In the genomic region with DNA sequence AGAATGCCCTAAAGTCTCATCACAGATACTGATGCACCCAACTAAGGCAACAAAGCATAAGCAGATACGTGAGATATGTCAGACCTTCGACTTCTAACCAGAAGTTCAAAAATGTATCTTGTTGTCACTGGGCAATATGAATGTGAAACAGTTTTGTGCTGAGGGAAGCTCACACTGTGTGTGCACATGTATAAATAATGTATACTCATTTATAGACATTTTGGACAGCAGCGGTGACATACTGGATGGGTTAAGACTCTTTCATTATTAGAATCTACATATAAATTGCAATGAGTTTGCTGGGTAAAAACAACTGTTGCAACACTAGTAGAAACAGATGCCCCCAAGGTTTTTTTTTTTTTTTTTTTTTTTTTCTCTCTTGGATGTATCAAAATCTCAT, we compare ENCODE assay signal across 28 cellular contexts. TPM values are rescaled to one million over a fixed set of nuclear protein-coding genes. Genes with fewer than 3 reads are reported as not detected.
DNase-seq lines count a peak whose midpoint lies in the region; ATAC-seq and TF ChIP-seq lines count a peak whose summit lies in the region.
"Had no signal": no experiment of that assay in that cellular context is flagged by ENCODE, and none has a peak within 500 bp of the region (broad histone marks: within the 10 kb centered on the region; RNA-seq: fewer than 3 reads in every experiment).

No MANE protein-coding gene starts in this region.

- ATAC-seq in activated CD4-positive, alpha-beta T cell treated with anti-CD3 and anti-CD28 coated beads for 36 hours = peak; percentile 35
- ATAC-seq in memory B cell (ENCODE audit: low read depth) = no peak
- no peak for ATAC-seq in HG03108 (IDR thresholded peaks at IDR 0.05; ENCODE audit: unreplicated experiment)
- ATAC-seq in lower lobe of right lung = no peak
- ATAC-seq: Panc1, WTC11 had no signal

- WGBS in tibial nerve, 2 donors = 90 to 97% methylated on average over 3 of the region's 3 CpGs

- TF ChIP-seq CTCF in lower lobe of right lung (IDR thresholded peaks at IDR 0.05) = no peak
- TF ChIP-seq CTCF in tibial nerve (IDR thresholded peaks at IDR 0.05) = no peak

- TF ChIP-seq EP300 in tibial nerve (IDR thresholded peaks at IDR 0.05) = no peak

- peaks cover 84% of the 10 kb centered on the region for H3K4me1 Mint-ChIP-seq in activated CD4-positive, alpha-beta T cell treated with anti-CD3 and anti-CD28 coated beads for 36 hours
- peaks cover 77 to 95% (median 95%) of the 10 kb centered on the region in 3 donors for H3K4me1 Mint-ChIP-seq in CD8-positive, alpha-beta memory T cell
- H3K4me1 Mint-ChIP-seq in activated T-helper 1 cell treated with anti-CD3 and anti-CD28 coated beads, Interleukin-12 subunit alpha, Interleukin-12 subunit beta, Interleukin-2, Interleukin-4 antibody, amounts not matched to agents 30 ng/mL and 10 ng/mL and 1 ng/mL, durations not matched to agents 14 hours and 24 hours and 36 hours (ENCODE audit: low read depth) = peaks cover 59% of the 10 kb centered on the region
- H3K4me1 Mint-ChIP-seq in memory B cell = peaks cover 28% of the 10 kb centered on the region
- H3K4me1 Mint-ChIP-seq: CD14-positive monocyte had no signal

- H3K4me3 ChIP-seq in CD8-positive, alpha-beta memory T cell (ENCODE audit: low read length) = no peak overlapping the region
- no peak overlapping the region for H3K4me3 ChIP-seq in lower lobe of right lung
- no peak overlapping the region for H3K4me3 ChIP-seq in tibial nerve
- H3K4me3 ChIP-seq: GM23248, ovary, thoracic aorta, uterus had no signal

- intact Hi-C loops in activated CD4-positive, alpha-beta T cell treated with anti-CD3 and anti-CD28 coated beads for 36 hours (cut with DNase I, micrococcal nuclease) = loop anchor here (1.0 to 5.0 kb wide), 6 partner anchors 15 to 117 kb away; a partner anchor contains a TSS
- intact Hi-C loops in activated T-helper 1 cell treated with anti-CD3 and anti-CD28 coated beads, Interleukin-12 subunit alpha, Interleukin-12 subunit beta, Interleukin-2, Interleukin-4 antibody, amounts not matched to agents 30 ng/mL and 10 ng/mL and 1 ng/mL, durations not matched to agents 14 hours and 24 hours and 36 hours (cut with micrococcal nuclease) = loop anchor here (1.0 kb wide), 1 partner anchor 117 kb away; no protein-coding TSS in a partner anchor
- intact Hi-C loops in lower lobe of right lung (cut with DNase I) = no loop called here

- H3K27ac ChIP-seq in CD8-positive, alpha-beta memory T cell (ENCODE audit: low read depth, low read length) = no peak overlapping the region
- H3K27ac ChIP-seq in lower lobe of right lung (no peak overlapping the region), tibial nerve (no peak overlapping the region)
- H3K27ac ChIP-seq: GM23248, ovary, thoracic aorta, uterus had no signal

- no peak for TF ChIP-seq POLR2A in tibial nerve (IDR thresholded peaks at IDR 0.05)

- H3K4me3 Mint-ChIP-seq in activated CD4-positive, alpha-beta T cell treated with anti-CD3 and anti-CD28 coated beads for 36 hours = no peak overlapping the region
- peak overlapping the region in 4 of 7 donors; percentile 10 to 59 (median 40) for H3K4me3 Mint-ChIP-seq in CD8-positive, alpha-beta memory T cell
- no peak overlapping the region for H3K4me3 Mint-ChIP-seq in activated T-helper 1 cell treated with anti-CD3 and anti-CD28 coated beads, Interleukin-12 subunit alpha, Interleukin-12 subunit beta, Interleukin-2, Interleukin-4 antibody, amounts not matched to agents 30 ng/mL and 10 ng/mL and 1 ng/mL, durations not matched to agents 14 hours and 24 hours and 36 hours
- H3K4me3 Mint-ChIP-seq in memory B cell = no peak overlapping the region
- H3K4me3 Mint-ChIP-seq: CD14-positive monocyte, neural crest cell, WTC11 had no signal

- no peak for DNase-seq in activated CD4-positive, alpha-beta T cell treated with anti-CD3 and anti-CD28 coated beads for 36 hours
- no peak for DNase-seq in activated CD4-positive, alpha-beta T cell treated with anti-CD3 and anti-CD28 coated beads for 4 hours
- DNase-seq in CD8-positive, alpha-beta memory T cell = no peak
- no peak for DNase-seq in activated T-helper 1 cell treated with anti-CD3 and anti-CD28 coated beads, Interleukin-12 subunit alpha, Interleukin-12 subunit beta, Interleukin-2, Interleukin-4 antibody, amounts not matched to agents 30 ng/mL and 10 ng/mL and 1 ng/mL, durations not matched to agents 14 hours and 24 hours and 36 hours (ENCODE audit: low spot score)
- DNase-seq in memory B cell (ENCODE audit: low spot score in 2 of 2) = no peak
- no peak for DNase-seq in lower lobe of right lung
- DNase-seq in tibial nerve (ENCODE audit: low spot score in 2 of 2) = no peak
- DNase-seq: 8988T; activated naive CD4-positive, alpha-beta T cell treated with anti-CD3 and anti-CD28 coated beads, Interleukin-2, amount 50 U/mL, for 16 hours; activated T-cell treated with anti-CD3 and anti-CD28 coated beads, Interleukin-2, amount 50 U/mL, for 4 hours; anterior cingulate cortex; erythroblast; GM23248; IMR-90; mesenchymal stem cell; NCI-H146; NCI-H2107; ovary; SHP77 treated with DMSO at 0.1 percent for 48 hours; stimulated activated naive CD4-positive, alpha-beta T cell; uterus had no signal

- H3K4me1 ChIP-seq in CD8-positive, alpha-beta memory T cell (ENCODE audit: insufficient read depth, low read length) = peaks cover 26% of the 10 kb centered on the region
- no peaks in the 10 kb centered on the region for H3K4me1 ChIP-seq in lower lobe of right lung
- H3K4me1 ChIP-seq in tibial nerve = peaks cover 0 to 5% (median 2%) of the 10 kb centered on the region in 4 donors
- H3K4me1 ChIP-seq: uterus had no signal

- H3K36me3 ChIP-seq in CD8-positive, alpha-beta memory T cell (ENCODE audit: insufficient read depth, low read length) = no peaks in the 10 kb centered on the region
- H3K36me3 ChIP-seq in lower lobe of right lung = no peaks in the 10 kb centered on the region
- H3K36me3 ChIP-seq in tibial nerve = peaks cover 0 to 22% (median 0%) of the 10 kb centered on the region in 3 donors
- H3K36me3 ChIP-seq: ovary, thoracic aorta, uterus had no signal

- CTCF ChIA-PET in activated CD4-positive, alpha-beta T cell treated with anti-CD3 and anti-CD28 coated beads for 36 hours (lab: Charles Lee) = interaction anchor here (1.6 kb wide), 1 partner anchor 39 kb away, joined by 6 read pairs; a partner anchor contains a TSS
- CTCF ChIA-PET in CD8-positive, alpha-beta memory T cell (lab: Charles Lee) = no interaction called here

- H3K36me3 Mint-ChIP-seq in activated CD4-positive, alpha-beta T cell treated with anti-CD3 and anti-CD28 coated beads for 36 hours (ENCODE audit: low read depth) = peaks cover 14% of the 10 kb centered on the region
- peaks cover 4 to 16% (median 8%) of the 10 kb centered on the region in 3 donors for H3K36me3 Mint-ChIP-seq in CD8-positive, alpha-beta memory T cell
- peaks cover 15% of the 10 kb centered on the region for H3K36me3 Mint-ChIP-seq in activated T-helper 1 cell treated with anti-CD3 and anti-CD28 coated beads, Interleukin-12 subunit alpha, Interleukin-12 subunit beta, Interleukin-2, Interleukin-4 antibody, amounts not matched to agents 30 ng/mL and 10 ng/mL and 1 ng/mL, durations not matched to agents 14 hours and 24 hours and 36 hours (ENCODE audit: low read depth)
- H3K36me3 Mint-ChIP-seq in memory B cell = peaks cover 16% of the 10 kb centered on the region

- POLR2A ChIA-PET in activated CD4-positive, alpha-beta T cell treated with anti-CD3 and anti-CD28 coated beads for 36 hours (lab: Charles Lee) = no interaction called here
- POLR2A ChIA-PET in CD8-positive, alpha-beta memory T cell (lab: Charles Lee) = interaction anchor here (1.1 kb wide), 2 partner anchors 8 to 111 kb away, joined by 3 read pairs; no protein-coding TSS in a partner anchor

- H3K9me3 ChIP-seq in CD8-positive, alpha-beta memory T cell (ENCODE audit: low read length) = no peaks in the 10 kb centered on the region
- H3K9me3 ChIP-seq in lower lobe of right lung (no peaks in the 10 kb centered on the region), tibial nerve (no peaks in the 10 kb centered on the region)
- H3K9me3 ChIP-seq: ovary, thoracic aorta, uterus had no signal

- peak overlapping the region; percentile 92 for H3K27ac Mint-ChIP-seq in activated CD4-positive, alpha-beta T cell treated with anti-CD3 and anti-CD28 coated beads for 36 hours
- peak overlapping the region in 7 of 8 donors; percentile 80 to 93 (median 89) for H3K27ac Mint-ChIP-seq in CD8-positive, alpha-beta memory T cell
- H3K27ac Mint-ChIP-seq in activated T-helper 1 cell treated with anti-CD3 and anti-CD28 coated beads, Interleukin-12 subunit alpha, Interleukin-12 subunit beta, Interleukin-2, Interleukin-4 antibody, amounts not matched to agents 30 ng/mL and 10 ng/mL and 1 ng/mL, durations not matched to agents 14 hours and 24 hours and 36 hours = peak overlapping the region; percentile 86
- H3K27ac Mint-ChIP-seq in memory B cell = peak overlapping the region; percentile 95
- H3K27ac Mint-ChIP-seq: CD14-positive monocyte, WTC11 had no signal

- no peaks in the 10 kb centered on the region for H3K27me3 Mint-ChIP-seq in activated CD4-positive, alpha-beta T cell treated with anti-CD3 and anti-CD28 coated beads for 36 hours
- no peaks in the 10 kb centered on the region for H3K27me3 Mint-ChIP-seq in CD8-positive, alpha-beta memory T cell
- peaks cover 3% of the 10 kb centered on the region for H3K27me3 Mint-ChIP-seq in activated T-helper 1 cell treated with anti-CD3 and anti-CD28 coated beads, Interleukin-12 subunit alpha, Interleukin-12 subunit beta, Interleukin-2, Interleukin-4 antibody, amounts not matched to agents 30 ng/mL and 10 ng/mL and 1 ng/mL, durations not matched to agents 14 hours and 24 hours and 36 hours (ENCODE audit: insufficient read depth)
- H3K27me3 Mint-ChIP-seq in memory B cell = no peaks in the 10 kb centered on the region

- no peaks in the 10 kb centered on the region for H3K27me3 ChIP-seq in CD8-positive, alpha-beta memory T cell (ENCODE audit: insufficient read depth, low read length, poor library complexity, severe bottlenecking)
- H3K27me3 ChIP-seq in lower lobe of right lung (ENCODE audit: low read depth) (no peaks in the 10 kb centered on the region), tibial nerve (no peaks in the 10 kb centered on the region)
- H3K27me3 ChIP-seq: ovary, uterus had no signal

- peaks cover 4% of the 10 kb centered on the region for H3K9me3 Mint-ChIP-seq in activated CD4-positive, alpha-beta T cell treated with anti-CD3 and anti-CD28 coated beads for 36 hours (ENCODE audit: low read depth)
- H3K9me3 Mint-ChIP-seq in CD8-positive, alpha-beta memory T cell = no peaks in the 10 kb centered on the region
- peaks cover 15% of the 10 kb centered on the region for H3K9me3 Mint-ChIP-seq in activated T-helper 1 cell treated with anti-CD3 and anti-CD28 coated beads, Interleukin-12 subunit alpha, Interleukin-12 subunit beta, Interleukin-2, Interleukin-4 antibody, amounts not matched to agents 30 ng/mL and 10 ng/mL and 1 ng/mL, durations not matched to agents 14 hours and 24 hours and 36 hours
- H3K9me3 Mint-ChIP-seq in memory B cell = no peaks in the 10 kb centered on the region
- H3K9me3 Mint-ChIP-seq: activated T-cell treated with anti-CD3 and anti-CD28 coated beads, Interleukin-2, amount 50 U/mL, for 4 hours had no signal

RNA-seq across cellular contexts. Expression of a gene that starts 37.9 kb away (rescaled TPM):
- total RNA-seq in activated CD4-positive, alpha-beta T cell treated with anti-CD3 and anti-CD28 coated beads for 36 hours = 10 to 100 TPM; 23.5 to 25.5 TPM
- 100 to 1,000 TPM; 185 TPM for total RNA-seq in CD8-positive, alpha-beta memory T cell
- 92.8 TPM for polyA plus RNA-seq in CD8-positive, alpha-beta memory T cell
- total RNA-seq in activated T-helper 1 cell treated with anti-CD3 and anti-CD28 coated beads, Interleukin-12 subunit alpha, Interleukin-12 subunit beta, Interleukin-2, Interleukin-4 antibody, amounts not matched to agents 30 ng/mL and 10 ng/mL and 1 ng/mL, durations not matched to agents 14 hours and 24 hours and 36 hours = 5.6 and 5.8 TPM in 2 replicates
- total RNA-seq in lower lobe of right lung (1.7 TPM), tibial nerve (1 to 10 TPM in 1 of 4 donors, under 1 TPM in 2, not detected in 1; 0.42 to 3.9 (median 0.60) TPM)
- total RNA-seq: GM23248, IMR-90, neural crest cell, skeletal muscle tissue had no signal
- polyA plus RNA-seq: GM23248, IMR-90 had no signal

Comparison
In these comparisons a context has a peak if more than half of its experiments do, and no peak if none do; other contexts are left out.
1. H3K4me3 Mint-ChIP-seq: peak in CD8-positive, alpha-beta memory T cell (4 of 7); none in activated CD4-positive, alpha-beta T cell treated with anti-CD3 and anti-CD28 coated beads for 36 hours (single experiment), activated T-helper 1 cell treated with anti-CD3 and anti-CD28 coated beads, Interleukin-12 subunit alpha, Interleukin-12 subunit beta, Interleukin-2, Interleukin-4 antibody, amounts not matched to agents 30 ng/mL and 10 ng/mL and 1 ng/mL, durations not matched to agents 14 hours and 24 hours and 36 hours (single experiment) and memory B cell (single experiment).
2. RNA of a gene that starts 37.9 kb away (total RNA-seq): 185 TPM in CD8-positive, alpha-beta memory T cell; 23.5 to 25.5 TPM in activated CD4-positive, alpha-beta T cell treated with anti-CD3 and anti-CD28 coated beads for 36 hours, 5.6 to 5.8 TPM in activated T-helper 1 cell treated with anti-CD3 and anti-CD28 coated beads, Interleukin-12 subunit alpha, Interleukin-12 subunit beta, Interleukin-2, Interleukin-4 antibody, amounts not matched to agents 30 ng/mL and 10 ng/mL and 1 ng/mL, durations not matched to agents 14 hours and 24 hours and 36 hours, 1.7 TPM in lower lobe of right lung (single experiment) and 0.42 to 3.9 TPM in tibial nerve; every median in the first group is over 4 times any median in the second.
3. Peak in every context shown above with its lines, with median percentiles within 50 percentile points of each other: H3K27ac Mint-ChIP-seq.